Comparison of ENCODE assay signal across 1 cellular context in genomic region chr2:216109962-216110614, GRCh38.
TF ChIP-seq lines count a peak whose summit lies in the region.

No MANE protein-coding gene starts in this region.

TF ChIP-seq in HepG2, 621 proteins besides CTCF, POLR2A, EP300 and RAD21 (continued from another document and continues in another):
- TF ChIP-seq ZNF503 (CRISPR knock-in tag; IDR thresholded peaks at IDR 0.05) (0 out of 2 replicates have a peak, but pooled peaks have one; percentile 41), GMEB1 (CRISPR knock-in tag; IDR thresholded peaks at IDR 0.05; ENCODE audit: borderline replicate concordance) (no peak), NKX3-1 (CRISPR knock-in tag; IDR thresholded peaks at IDR 0.05) (0 out of 2 replicates have a peak, but pooled peaks have one; percentile 22), HNRNPL (IDR thresholded peaks at IDR 0.05; ENCODE audit: low read depth, low read length) (no peak), MED1 (CRISPR knock-in tag; IDR thresholded peaks at IDR 0.05) (no peak), ZNF614 (CRISPR knock-in tag; IDR thresholded peaks at IDR 0.05; ENCODE audit: borderline replicate concordance) (0 out of 2 replicates have a peak, but pooled peaks have one; percentile 16), ZNF775 (CRISPR knock-in tag; IDR thresholded peaks at IDR 0.05; ENCODE audit: borderline replicate concordance) (no peak), ATF2 (CRISPR knock-in tag; IDR thresholded peaks at IDR 0.05) (no peak), KAT7 (CRISPR knock-in tag; IDR thresholded peaks at IDR 0.05; ENCODE audit: borderline replicate concordance) (no peak), ZNF557 (CRISPR knock-in tag; IDR thresholded peaks at IDR 0.05) (no peak), ATAD3A (CRISPR knock-in tag; IDR thresholded peaks at IDR 0.05) (no peak), GFI1 (CRISPR knock-in tag; IDR thresholded peaks at IDR 0.05; ENCODE audit: borderline replicate concordance) (no peak), TSC22D2 (CRISPR knock-in tag; IDR thresholded peaks at IDR 0.05; ENCODE audit: borderline replicate concordance) (no peak), HOXA5 (CRISPR knock-in tag; IDR thresholded peaks at IDR 0.05) (peak; percentile 60; the same call in 1 of the 2 replicates), SAP130 (CRISPR knock-in tag; IDR thresholded peaks at IDR 0.05; ENCODE audit: low read depth) (no peak), ELF4 (CRISPR knock-in tag; IDR thresholded peaks at IDR 0.05; ENCODE audit: borderline replicate concordance) (0 out of 2 replicates have a peak, but pooled peaks have one; percentile 12), ZNF792 (CRISPR knock-in tag; IDR thresholded peaks at IDR 0.05) (no peak), DMAP1 (CRISPR knock-in tag; IDR thresholded peaks at IDR 0.05) (no peak), MLX (CRISPR knock-in tag; IDR thresholded peaks at IDR 0.05) (0 out of 2 replicates have a peak, but pooled peaks have one; percentile 25), ZNF550 (CRISPR knock-in tag; IDR thresholded peaks at IDR 0.05; ENCODE audit: borderline replicate concordance) (no peak), ZNF672 (CRISPR knock-in tag; IDR thresholded peaks at IDR 0.05) (no peak), MAZ (IDR thresholded peaks at IDR 0.05; ENCODE audit: borderline replicate concordance, low read depth, low read length) (no peak), MAZ (CRISPR knock-in tag; IDR thresholded peaks at IDR 0.05; ENCODE audit: low read depth) (no peak), MEIS2 (CRISPR knock-in tag; IDR thresholded peaks at IDR 0.05) (no peak), MAFG (CRISPR knock-in tag; IDR thresholded peaks at IDR 0.05) (no peak), ZNF83 (CRISPR knock-in tag; IDR thresholded peaks at IDR 0.05; ENCODE audit: borderline replicate concordance) (no peak), ZNF574 (CRISPR knock-in tag; IDR thresholded peaks at IDR 0.05) (no peak), PLSCR1 (CRISPR knock-in tag; IDR thresholded peaks at IDR 0.05; ENCODE audit: borderline replicate concordance) (no peak), HMG20A (CRISPR knock-in tag; IDR thresholded peaks at IDR 0.05; ENCODE audit: borderline replicate concordance) (no peak), HOXA9 (CRISPR knock-in tag; IDR thresholded peaks at IDR 0.05; ENCODE audit: borderline replicate concordance) (no peak), PATZ1 (CRISPR knock-in tag; IDR thresholded peaks at IDR 0.05) (no peak), PAWR (CRISPR knock-in tag; IDR thresholded peaks at IDR 0.05; ENCODE audit: borderline replicate concordance) (no peak), ZNF563 (CRISPR knock-in tag; IDR thresholded peaks at IDR 0.05) (no peak), ZNF670 (CRISPR knock-in tag; IDR thresholded peaks at IDR 0.05; ENCODE audit: borderline replicate concordance) (no peak), TFDP2 (CRISPR knock-in tag; IDR thresholded peaks at IDR 0.05) (0 out of 2 replicates have a peak, but pooled peaks have one; percentile 21), GPN1 (CRISPR knock-in tag; IDR thresholded peaks at IDR 0.05; ENCODE audit: borderline replicate concordance) (no peak), SYNCRIP (IDR thresholded peaks at IDR 0.05; ENCODE audit: insufficient read depth, low read depth, low read length) (no peak), POGZ (CRISPR knock-in tag; IDR thresholded peaks at IDR 0.05) (no peak), DMTF1 (CRISPR knock-in tag; IDR thresholded peaks at IDR 0.05) (no peak), BCL3 (CRISPR knock-in tag; IDR thresholded peaks at IDR 0.05) (no peak), ADNP (CRISPR knock-in tag; IDR thresholded peaks at IDR 0.05) (no peak), ZFP36L2 (CRISPR knock-in tag; IDR thresholded peaks at IDR 0.05) (0 out of 2 replicates have a peak, but pooled peaks have one; percentile 19), ZNF513 (CRISPR knock-in tag; conservative IDR thresholded peaks at IDR 0.05) (no peak), PITX1 (CRISPR knock-in tag; IDR thresholded peaks at IDR 0.05) (no peak), ZNF282 (IDR thresholded peaks at IDR 0.05; ENCODE audit: partially characterized antibody) (no peak), NCOR1 (IDR thresholded peaks at IDR 0.05; ENCODE audit: borderline replicate concordance, low read length) (no peak), HNRNPUL1 (IDR thresholded peaks at IDR 0.05; ENCODE audit: low read depth, low read length) (no peak), SP1 (IDR thresholded peaks at IDR 0.05) (no peak), SP1 (CRISPR knock-in tag; IDR thresholded peaks at IDR 0.05) (no peak), GABPB1 (CRISPR knock-in tag; IDR thresholded peaks at IDR 0.05) (no peak)
